ENCODE assay signal across 9 cellular contexts in the genomic region with DNA sequence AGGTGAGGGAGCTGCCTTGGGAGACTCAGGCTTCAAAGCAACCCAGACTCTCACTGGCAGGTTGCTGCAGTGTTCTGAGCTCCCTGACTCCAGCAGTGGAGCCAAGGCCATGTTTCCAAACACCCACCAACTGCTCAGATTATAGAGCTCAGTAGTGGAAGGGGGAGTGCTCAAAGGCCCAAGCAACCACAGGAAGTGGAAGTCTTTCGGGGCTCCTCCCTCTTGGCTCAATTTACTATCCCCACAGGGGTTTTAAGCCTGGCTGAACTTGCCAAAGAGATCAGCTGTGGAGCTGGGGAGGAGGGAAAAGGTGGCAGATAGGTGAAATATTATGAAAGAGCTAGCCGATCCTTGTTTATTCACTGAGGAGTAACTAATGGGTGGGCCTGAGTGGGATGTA.
DNase-seq lines count a peak whose midpoint lies in the region; ATAC-seq and TF ChIP-seq lines count a peak whose summit lies in the region.
"Had no signal": no experiment of that assay in that cellular context is flagged by ENCODE, and none has a peak within 500 bp of the region (broad histone marks: within the 10 kb centered on the region; RNA-seq: fewer than 3 reads in every experiment).

No MANE protein-coding gene starts in this region.

- ATAC-seq in activated CD8-positive, alpha-beta memory T cell treated with anti-CD3 and anti-CD28 coated beads, Interleukin-2, amount 10 ng/mL, durations not matched to agents 7 days and 5 days, result no peak
- ATAC-seq in sciatic nerve (peak; percentile 73), left colon (no peak), HG02885 (IDR thresholded peaks at IDR 0.05; ENCODE audit: poor library complexity, unreplicated experiment) (no peak)

- H3K27me3 ChIP-seq in adrenal gland, result peaks cover 35% of the 10 kb centered on the region

- H3K27me3 Mint-ChIP-seq in activated CD8-positive, alpha-beta memory T cell treated with anti-CD3 and anti-CD28 coated beads, Interleukin-2, amount 10 ng/mL, durations not matched to agents 7 days and 5 days, result peaks cover 15% of the 10 kb centered on the region

- no peaks in the 10 kb centered on the region for H3K9me3 Mint-ChIP-seq in activated CD8-positive, alpha-beta memory T cell treated with anti-CD3 and anti-CD28 coated beads, Interleukin-2, amount 10 ng/mL, durations not matched to agents 7 days and 5 days (ENCODE audit: low read depth)

- H3K36me3 Mint-ChIP-seq in activated CD8-positive, alpha-beta memory T cell treated with anti-CD3 and anti-CD28 coated beads, Interleukin-2, amount 10 ng/mL, durations not matched to agents 7 days and 5 days, result peaks cover 3% of the 10 kb centered on the region

- TF ChIP-seq POLR2A in adrenal gland (IDR thresholded peaks at IDR 0.05), result peak in 1 of 2 donors; percentile 22

- no peak overlapping the region for H3K4me3 ChIP-seq in adrenal gland

- H3K4me1 ChIP-seq in adrenal gland (replicated peaks in 1 of 2), result peaks cover 3 to 11% of the 10 kb centered on the region in 2 donors

- intact Hi-C loops in adrenal gland (cut with DNase I) (no loop called here), sciatic nerve (cut with DNase I) (no loop called here), left colon (cut with DNase I, micrococcal nuclease) (no loop called here)

- H3K4me1 Mint-ChIP-seq in activated CD8-positive, alpha-beta memory T cell treated with anti-CD3 and anti-CD28 coated beads, Interleukin-2, amount 10 ng/mL, durations not matched to agents 7 days and 5 days, result peaks cover 11% of the 10 kb centered on the region

- no peaks in the 10 kb centered on the region for H3K9me3 ChIP-seq in adrenal gland (replicated peaks in 1 of 3)

- no peak overlapping the region for H3K4me3 Mint-ChIP-seq in activated CD8-positive, alpha-beta memory T cell treated with anti-CD3 and anti-CD28 coated beads, Interleukin-2, amount 10 ng/mL, durations not matched to agents 7 days and 5 days

- 12 to 43% (median 32%) methylated on average over 2 of the region's 2 CpGs for WGBS in adrenal gland, 4 donors

- no peaks in the 10 kb centered on the region for H3K36me3 ChIP-seq in adrenal gland (replicated peaks in 1 of 2)

- CTCF ChIA-PET in activated CD8-positive, alpha-beta memory T cell treated with anti-CD3 and anti-CD28 coated beads, Interleukin-2, amount 10 ng/mL, durations not matched to agents 7 days and 5 days (lab: Charles Lee), result no interaction called here

- no peak for TF ChIP-seq CTCF in adrenal gland (IDR thresholded peaks at IDR 0.05)

- no peak for DNase-seq in activated CD8-positive, alpha-beta memory T cell treated with anti-CD3 and anti-CD28 coated beads, Interleukin-2, amount 10 ng/mL, durations not matched to agents 7 days and 5 days
- DNase-seq in activated CD8-positive, alpha-beta memory T cell treated with anti-CD3 and anti-CD28 coated beads, Interleukin-2, amount 50 U/mL, for 48 hours, result no peak
- DNase-seq in NCI-H1092 (lab: John Stamatoyannopoulos, UW) (peak; percentile 26), adrenal gland (peak in 5 of 7 donors; percentile 38 to 60 (median 55)), sciatic nerve (ENCODE audit: low spot score) (no peak), left colon (no peak)
- DNase-seq in activated CD4-positive, alpha-beta T cell treated with anti-CD3 and anti-CD28 coated beads for 48 hours, result no peak

- peak overlapping the region; percentile 46 for H3K27ac Mint-ChIP-seq in activated CD8-positive, alpha-beta memory T cell treated with anti-CD3 and anti-CD28 coated beads, Interleukin-2, amount 10 ng/mL, durations not matched to agents 7 days and 5 days

- H3K27ac ChIP-seq in adrenal gland, result peak overlapping the region in 1 of 5 donors; percentile 39
- H3K27ac ChIP-seq: C4-2B had no signal

Comparison
In these comparisons a context has a peak if more than half of its experiments do, and no peak if none do; other contexts are left out.
1. DNase-seq: peak in NCI-H1092 (single experiment) and adrenal gland (5 of 7); none in activated CD8-positive, alpha-beta memory T cell treated with anti-CD3 and anti-CD28 coated beads, Interleukin-2, amount 10 ng/mL, durations not matched to agents 7 days and 5 days (single experiment), activated CD8-positive, alpha-beta memory T cell treated with anti-CD3 and anti-CD28 coated beads, Interleukin-2, amount 50 U/mL, for 48 hours (single experiment), sciatic nerve (single experiment), left colon (0 of 2) and activated CD4-positive, alpha-beta T cell treated with anti-CD3 and anti-CD28 coated beads for 48 hours (single experiment).